In the genomic region with DNA sequence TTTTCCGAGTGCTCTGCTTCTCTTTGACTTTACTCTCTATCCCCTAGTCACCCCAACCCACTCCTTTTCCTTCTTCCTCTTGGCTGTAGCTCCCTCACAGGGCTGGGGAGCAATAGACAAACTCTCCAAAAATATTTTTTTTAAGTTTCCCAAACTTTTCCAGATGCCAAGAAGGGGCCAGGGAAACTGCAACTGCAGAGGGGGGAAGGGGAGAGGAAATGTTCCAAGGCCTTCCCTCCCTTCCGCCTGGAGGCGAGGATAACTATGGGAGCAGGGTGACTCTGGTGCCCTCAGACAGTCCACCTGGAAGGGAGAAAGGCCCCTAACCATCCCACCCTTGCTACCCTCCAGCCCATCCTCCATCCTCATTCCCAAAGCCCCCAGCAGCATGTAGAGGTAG, we compare ENCODE assay signal across 12 cellular contexts. TPM values are rescaled to one million over a fixed set of nuclear protein-coding genes. Genes with fewer than 3 reads are reported as not detected.
DNase-seq lines count a peak whose midpoint lies in the region; ATAC-seq, FAIRE-seq and TF ChIP-seq lines count a peak whose summit lies in the region.
"Had no signal": no experiment of that assay in that cellular context is flagged by ENCODE, and none has a peak within 500 bp of the region (broad histone marks: within the 10 kb centered on the region; RNA-seq: fewer than 3 reads in every experiment).

No MANE protein-coding gene starts in this region.

- H3K36me3 ChIP-seq in sigmoid colon, result no peaks in the 10 kb centered on the region

- FAIRE-seq in urothelium cell line (lab: Jason Lieb, UNC), result no peak

- TF ChIP-seq POLR2A in sigmoid colon (IDR thresholded peaks at IDR 0.05), result no peak

- H3K27me3 Mint-ChIP-seq in activated T-cell treated with anti-CD3 and anti-CD28 coated beads, Interleukin-2, amount 50 U/mL, for 4 hours (ENCODE audit: low read depth), result peaks cover 6% of the 10 kb centered on the region
- H3K27me3 Mint-ChIP-seq: activated naive CD4-positive, alpha-beta T cell treated with anti-CD3 and anti-CD28 coated beads, Interleukin-2, amount 50 U/mL, for 24 hours had no signal

- H3K4me1 ChIP-seq in sigmoid colon, result peaks cover 0 to 95% (median 90%) of the 10 kb centered on the region in 4 donors

- no peaks in the 10 kb centered on the region for H3K36me3 Mint-ChIP-seq in activated T-cell treated with anti-CD3 and anti-CD28 coated beads, Interleukin-2, amount 50 U/mL, for 4 hours (ENCODE audit: insufficient read depth)
- H3K36me3 Mint-ChIP-seq: activated naive CD4-positive, alpha-beta T cell treated with anti-CD3 and anti-CD28 coated beads, Interleukin-2, amount 50 U/mL, for 24 hours; CD14-positive monocyte had no signal

- H3K27me3 ChIP-seq in sigmoid colon, result no peaks in the 10 kb centered on the region

- TF ChIP-seq EP300 in sigmoid colon (IDR thresholded peaks at IDR 0.05), result no peak

- WGBS in adipose tissue, 3 donors, result 41 to 56% (median 46%) methylated on average over 3 of the region's 3 CpGs
- WGBS in sigmoid colon, 2 donors, result 71 to 78% methylated on average over 3 of the region's 3 CpGs

- ATAC-seq in left ventricle myocardium superior, result peak; percentile 9
- ATAC-seq in activated T-cell treated with anti-CD3 and anti-CD28 coated beads, Interleukin-2, amount 50 U/mL, for 4 hours, result no peak

- DNase-seq in AG10803 (ENCODE audit: low read depth) (peak; percentile 79), left ventricle myocardium superior (no peak), sigmoid colon (no peak), SW 1271 (lab: John Stamatoyannopoulos, UW) (no peak), urothelium cell line (ENCODE audit: low spot score) (no peak)
- no peak for DNase-seq in activated CD8-positive, alpha-beta memory T cell treated with anti-CD3 and anti-CD28 coated beads, Interleukin-2, amount 50 U/mL, for 48 hours
- DNase-seq in activated T-cell treated with anti-CD3 and anti-CD28 coated beads, Interleukin-2, amount 50 U/mL, for 4 hours, result no peak
- DNase-seq: activated CD4-positive, alpha-beta T cell treated with anti-CD3 and anti-CD28 coated beads, Interleukin-2, amount 10 ng/mL, durations not matched to agents 24 days and 14 days had no signal

- no peak overlapping the region for H3K4me3 Mint-ChIP-seq in activated T-cell treated with anti-CD3 and anti-CD28 coated beads, Interleukin-2, amount 50 U/mL, for 4 hours
- H3K4me3 Mint-ChIP-seq: activated CD4-positive, alpha-beta T cell treated with anti-CD3 and anti-CD28 coated beads, Interleukin-2, amount 10 ng/mL, durations not matched to agents 24 days and 14 days; activated naive CD4-positive, alpha-beta T cell treated with anti-CD3 and anti-CD28 coated beads, Interleukin-2, amount 50 U/mL, for 24 hours had no signal

- intact Hi-C loops in left ventricle myocardium superior (cut with micrococcal nuclease) (no loop called here), sigmoid colon (cut with DNase I) (no loop called here)

- TF ChIP-seq CTCF in AG10803 (conservative IDR thresholded peaks at IDR 0.05; ENCODE audit: low read length) (peak; percentile 21; the same call in 1 of the 2 replicates), sigmoid colon (IDR thresholded peaks at IDR 0.05) (no peak)

- H3K27ac ChIP-seq in adipose tissue (ENCODE audit: low read depth, low read length) (peak overlapping the region; percentile 15), sigmoid colon (peak overlapping the region; percentile 95 to 99 (median 97))

- no peaks in the 10 kb centered on the region for H3K9me3 ChIP-seq in sigmoid colon

- peaks cover 9% of the 10 kb centered on the region for H3K4me1 Mint-ChIP-seq in activated T-cell treated with anti-CD3 and anti-CD28 coated beads, Interleukin-2, amount 50 U/mL, for 4 hours (ENCODE audit: low read depth)

- no peaks in the 10 kb centered on the region for H3K9me3 Mint-ChIP-seq in activated T-cell treated with anti-CD3 and anti-CD28 coated beads, Interleukin-2, amount 50 U/mL, for 4 hours
- H3K9me3 Mint-ChIP-seq: activated CD4-positive, alpha-beta T cell treated with anti-CD3 and anti-CD28 coated beads, Interleukin-2, amount 10 ng/mL, durations not matched to agents 24 days and 14 days; activated naive CD4-positive, alpha-beta T cell treated with anti-CD3 and anti-CD28 coated beads, Interleukin-2, amount 50 U/mL, for 24 hours had no signal

- H3K4me3 ChIP-seq in AG10803 (ENCODE audit: low read length) (peak overlapping the region; percentile 29), sigmoid colon (no peak overlapping the region)

RNA-seq across cellular contexts. Expression of a gene that starts 49.4 kb away (rescaled TPM):
- polyA plus RNA-seq in adipose tissue, result 10 to 100 TPM in 1 of 3 donors, 1 to 10 TPM in 2; 1.9 to 10.3 (median 7.9) TPM
- 8.8 TPM for total RNA-seq in left ventricle myocardium superior
- 10 to 100 TPM; 13.0 to 17.8 (median 15.2) TPM for total RNA-seq in sigmoid colon
- polyA plus RNA-seq in sigmoid colon, result 10 to 100 TPM in 1 of 3 donors, 1 to 10 TPM in 2; 3.0 to 18.4 (median 3.7) TPM
- 1 to 10 TPM; 1.9 to 3.0 (median 2.9) TPM for total RNA-seq in activated T-cell treated with anti-CD3 and anti-CD28 coated beads, Interleukin-2, amount 50 U/mL, for 4 hours
- total RNA-seq: HT1080 had no signal

RNA-seq across cellular contexts. Expression of a gene that starts 58.0 kb away (rescaled TPM):
- polyA plus RNA-seq in adipose tissue (10 to 100 TPM; 12.3 to 88.6 (median 77.6) TPM), sigmoid colon (10 to 100 TPM; 10.6 to 28.2 (median 22.2) TPM)
- total RNA-seq in left ventricle myocardium superior (171 TPM), sigmoid colon (100 to 1,000 TPM in 1 of 4 donors, 10 to 100 TPM in 3; 44.1 to 104 (median 58.5) TPM)
- total RNA-seq in activated T-cell treated with anti-CD3 and anti-CD28 coated beads, Interleukin-2, amount 50 U/mL, for 4 hours, result 10 to 100 TPM; 11.1 to 20.4 (median 16.1) TPM
